8 cellular contexts compared by ENCODE assay signal in the genomic region with DNA sequence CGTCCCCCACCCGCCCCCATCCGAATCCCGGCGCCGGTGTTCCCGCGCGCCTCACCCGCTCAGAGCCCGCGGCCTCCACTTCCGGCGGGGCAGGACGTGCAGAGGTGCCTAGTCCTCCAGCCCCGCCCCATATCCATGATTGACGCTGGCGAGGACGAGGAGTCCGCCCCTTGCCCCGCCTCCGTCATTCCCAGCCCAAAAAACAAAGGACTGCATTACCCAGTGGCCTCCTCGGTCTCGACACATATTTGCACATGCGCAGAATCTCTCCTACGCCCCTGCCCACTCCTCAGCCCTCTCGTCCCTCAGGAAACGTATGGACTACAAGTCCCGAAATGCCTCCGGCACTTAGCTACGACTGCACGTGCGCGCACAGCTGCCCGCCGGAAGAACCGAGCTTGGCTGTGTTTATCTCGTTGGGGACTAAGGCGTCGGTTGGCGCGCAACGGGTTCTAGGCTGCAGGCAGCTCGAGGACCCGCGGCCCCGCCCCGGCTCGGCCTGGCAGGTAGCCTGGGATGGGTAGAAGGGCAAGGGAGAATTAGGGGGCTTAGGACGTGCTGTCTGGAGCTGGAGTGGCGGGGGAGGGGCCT. TPM values are rescaled to one million over a fixed set of nuclear protein-coding genes. Genes with fewer than 3 reads are reported as not detected.
DNase-seq lines count a peak whose midpoint lies in the region; ATAC-seq and TF ChIP-seq lines count a peak whose summit lies in the region.

A gene with protein sequence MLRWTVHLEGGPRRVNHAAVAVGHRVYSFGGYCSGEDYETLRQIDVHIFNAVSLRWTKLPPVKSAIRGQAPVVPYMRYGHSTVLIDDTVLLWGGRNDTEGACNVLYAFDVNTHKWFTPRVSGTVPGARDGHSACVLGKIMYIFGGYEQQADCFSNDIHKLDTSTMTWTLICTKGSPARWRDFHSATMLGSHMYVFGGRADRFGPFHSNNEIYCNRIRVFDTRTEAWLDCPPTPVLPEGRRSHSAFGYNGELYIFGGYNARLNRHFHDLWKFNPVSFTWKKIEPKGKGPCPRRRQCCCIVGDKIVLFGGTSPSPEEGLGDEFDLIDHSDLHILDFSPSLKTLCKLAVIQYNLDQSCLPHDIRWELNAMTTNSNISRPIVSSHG (plus strand): TSS at position 407 of the 591 bp plus-strand sequence. CDS start 2,944 bp downstream, outside the sequence.
A gene (minus strand): TSS at position 104 of the 591 bp plus-strand sequence. CDS start 133 bp downstream, outside the sequence.

- H3K27me3 ChIP-seq in left lung = no peaks in the 10 kb centered on the region

- peaks cover 0 to 3% (median 3%) of the 10 kb centered on the region in 3 donors for H3K27me3 Mint-ChIP-seq in CD14-positive monocyte (ENCODE audit: low read depth in 3 of 3)

- H3K9me3 Mint-ChIP-seq in CD14-positive monocyte = no peaks in the 10 kb centered on the region

- no peaks in the 10 kb centered on the region for H3K9me3 ChIP-seq in left lung

- H3K36me3 ChIP-seq in left lung = peaks cover 0 to 54% of the 10 kb centered on the region in 2 donors

- H3K4me3 ChIP-seq in left lung = peak within 1 kb of the TSS; percentile 67 to 78

- peaks cover 47 to 53% of the 10 kb centered on the region in 2 donors for H3K36me3 Mint-ChIP-seq in CD14-positive monocyte

- peaks cover 14 to 52% of the 10 kb centered on the region in 2 donors for H3K4me1 ChIP-seq in left lung

- H3K4me1 Mint-ChIP-seq in CD14-positive monocyte = peaks cover 39% of the 10 kb centered on the region

- ATAC-seq in GM19397 (IDR thresholded peaks at IDR 0.05; ENCODE audit: unreplicated experiment) (peak; percentile 90), HG03571 (IDR thresholded peaks at IDR 0.05; ENCODE audit: unreplicated experiment) (peak; percentile 89), left lung (peak; percentile 98)

- H3K27ac ChIP-seq in left lung = peak within 1 kb of the TSS; percentile 39 to 81

- no peak for TF ChIP-seq CTCF in CD14-positive monocyte (IDR thresholded peaks at IDR 0.05)
- TF ChIP-seq CTCF in left lung (IDR thresholded peaks at IDR 0.05) = no peak

- peak; percentile 99 for DNase-seq in CD14-positive monocyte (ENCODE audit: low spot score)
- DNase-seq in NCI-H82 (lab: John Stamatoyannopoulos, UW) = peak; percentile 100
- peak; percentile 99 to 100 for DNase-seq in activated CD4-positive, alpha-beta T cell treated with anti-CD3 and anti-CD28 coated beads, Interleukin-2, amount 50 U/mL, for 48 hours
- DNase-seq in dermis blood vessel endothelial cell = peak; percentile 100
- DNase-seq in left lung = peak; percentile 99
- DNase-seq in stimulated activated CD4-positive, alpha-beta T cell treated with anti-CD3 and anti-CD28 coated beads, Interleukin-2, amount 100 ng/mL, for 48 hours = peak; percentile 96 to 98

- H3K4me3 Mint-ChIP-seq in CD14-positive monocyte = peak within 1 kb of the TSS; percentile 91 to 98

- peak within 1 kb of the TSS; percentile 80 to 95 (median 91) for H3K27ac Mint-ChIP-seq in CD14-positive monocyte

- intact Hi-C loops in CD14-positive monocyte (cut with micrococcal nuclease) (loop anchor here (2.0 to 10.0 kb wide), 4 partner anchors 37 to 501 kb away; a partner anchor contains a TSS), left lung (cut with DNase I) (no loop called here)

RNA-seq across cellular contexts. Expression of the first gene that starts in this region (rescaled TPM):
- polyA plus RNA-seq in CD14-positive monocyte = 100 to 1,000 TPM; 106 to 141 TPM
- total RNA-seq in dermis blood vessel endothelial cell (134 and 173 TPM in 2 replicates), left lung (10 to 100 TPM; 50.5 to 65.4 TPM)

RNA-seq across cellular contexts. Expression of the second gene that starts in this region (rescaled TPM):
- polyA plus RNA-seq in CD14-positive monocyte = 10 to 100 TPM; 58.8 to 59.6 TPM
- total RNA-seq in dermis blood vessel endothelial cell (33.6 and 52.9 TPM in 2 replicates), left lung (10 to 100 TPM; 42.7 to 52.1 TPM)

Comparison
In these comparisons a context has a peak if more than half of its experiments do, and no peak if none do; other contexts are left out.
1. Peak in every context shown above with its lines: DNase-seq, ATAC-seq, H3K4me3 ChIP-seq and H3K27ac ChIP-seq.
2. intact Hi-C loops: an anchor here in CD14-positive monocyte (2.0 to 10.0 kb wide); none called in left lung.